Comparison of ENCODE assay signal across 12 cellular contexts in the genomic region with DNA sequence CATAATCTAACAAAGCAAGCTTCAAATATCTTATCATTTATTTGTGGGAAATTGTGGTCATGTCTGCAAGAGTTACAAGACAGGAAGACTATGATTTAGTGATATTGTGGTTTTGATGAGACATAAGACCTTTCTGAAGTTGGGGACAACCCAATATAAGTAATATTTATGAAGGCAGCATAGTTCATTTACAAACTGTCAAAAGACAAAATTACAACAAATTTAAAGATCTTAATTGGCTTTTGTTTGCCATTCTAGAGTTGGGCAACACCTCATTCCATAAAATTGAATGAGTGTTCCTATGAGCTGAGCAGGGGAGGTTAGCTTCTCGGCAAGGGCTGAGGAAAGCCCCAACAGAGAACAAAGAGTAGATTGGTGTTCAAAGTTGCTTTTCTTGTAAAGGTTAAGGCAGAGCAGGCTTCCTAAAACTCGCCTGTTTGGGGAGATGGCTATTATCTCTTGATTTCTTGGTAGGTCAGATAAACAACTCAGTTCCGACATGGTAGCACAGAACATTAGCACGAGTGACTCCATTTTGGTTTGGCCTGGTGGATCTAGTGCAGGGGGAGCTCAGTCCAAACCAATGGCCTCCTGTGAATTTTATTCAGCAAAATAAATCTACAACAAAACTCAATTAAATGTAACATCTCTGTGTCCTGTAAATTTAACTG. TPM values are rescaled to one million over a fixed set of nuclear protein-coding genes. Genes with fewer than 3 reads are reported as not detected.
DNase-seq lines count a peak whose midpoint lies in the region; ATAC-seq, FAIRE-seq and TF ChIP-seq lines count a peak whose summit lies in the region.
"Had no signal": no experiment of that assay in that cellular context is flagged by ENCODE, and none has a peak within 500 bp of the region (broad histone marks: within the 10 kb centered on the region; RNA-seq: fewer than 3 reads in every experiment).

No MANE protein-coding gene starts in this region.

- no peaks in the 10 kb centered on the region for H3K79me2 ChIP-seq in HCT116 (ENCODE audit: insufficient read depth, low read length)

- H3K9me3 Mint-ChIP-seq in activated T-helper 17 cell treated with anti-CD3 and anti-CD28 coated beads, Interleukin-2, amount 50 U/mL, for 72 hours: no peaks in the 10 kb centered on the region

- TF ChIP-seq POLR2A in A549 (IDR thresholded peaks at IDR 0.05; ENCODE audit: low read length) (no peak), HCT116 (IDR thresholded peaks at IDR 0.05; ENCODE audit: borderline replicate concordance, extremely low read depth, insufficient read depth, insufficient read length) (no peak)

- TF ChIP-seq CTCF in A549 (IDR thresholded peaks at IDR 0.05) (no peak), HCT116 (IDR thresholded peaks at IDR 0.05 in 2 of 3, conservative IDR thresholded peaks at IDR 0.05 in 1 of 3; ENCODE audit: borderline replicate concordance in 1 of 3, insufficient read depth in 1 of 3, low read depth in 2 of 3, low read length in 2 of 3) (no peak)

- no peak overlapping the region for H3K4me3 ChIP-seq in A549
- H3K4me3 ChIP-seq in HCT116 (replicated peaks in 1 of 2; ENCODE audit: low read depth in 1 of 2, low read length in 2 of 2): peak overlapping the region in 1 of 2 experiments; percentile 12; a peak in 1 of 4 replicates
- H3K4me3 ChIP-seq: HAP-1, thyroid gland had no signal

- peaks cover 16% of the 10 kb centered on the region for H3K27me3 Mint-ChIP-seq in activated T-helper 17 cell treated with anti-CD3 and anti-CD28 coated beads, Interleukin-2, amount 50 U/mL, for 72 hours

- no peak for FAIRE-seq in A549 (lab: Jason Lieb, UNC)

- H3K36me3 ChIP-seq in HCT116 (ENCODE audit: control insufficient read depth in 1 of 2, insufficient read depth in 2 of 2, low read length in 2 of 2): no peaks in the 10 kb centered on the region
- H3K36me3 ChIP-seq: HAP-1, thyroid gland had no signal

- peaks cover 22% of the 10 kb centered on the region for H3K4me1 Mint-ChIP-seq in activated T-helper 17 cell treated with anti-CD3 and anti-CD28 coated beads, Interleukin-2, amount 50 U/mL, for 72 hours

- WGBS in A549 (ENCODE audit: missing lambda C conversion rate): 79% methylated on average over 4 of the region's 4 CpGs

- peak overlapping the region; percentile 28 for H2AFZ ChIP-seq in HCT116 (ENCODE audit: low read depth, low read length, poor library complexity, severe bottlenecking)

- H3K4me3 Mint-ChIP-seq in activated T-helper 17 cell treated with anti-CD3 and anti-CD28 coated beads, Interleukin-2, amount 50 U/mL, for 72 hours: peak overlapping the region; percentile 44

- intact Hi-C loops in HCT116 (cut with micrococcal nuclease): no loop called here

- H3K9ac ChIP-seq in HCT116 (ENCODE audit: low read length): peak overlapping the region; percentile 9; the same call in 1 of the 2 replicates

- TF ChIP-seq EP300 in A549 (IDR thresholded peaks at IDR 0.05): no peak

- H3K9me3 ChIP-seq in A549 (no peaks in the 10 kb centered on the region), HCT116 (ENCODE audit: control insufficient read depth in 1 of 2, insufficient read depth in 1 of 2, low read depth in 1 of 2, low read length in 2 of 2) (no peaks in the 10 kb centered on the region)
- H3K9me3 ChIP-seq: HAP-1, thyroid gland had no signal

- POLR2A ChIA-PET in A549 (lab: Yijun Ruan, JAX) (interaction anchor here (0.7 to 2.4 kb wide), 9 partner anchors 9 to 67 kb away, joined by 3 to 48 read pairs (median 6); partner anchors contain the start of gene MMD), HCT116 (lab: Charles Lee) (no interaction called here)

- no peaks in the 10 kb centered on the region for H4K20me1 ChIP-seq in HCT116 (ENCODE audit: insufficient read depth)

- H3K36me3 Mint-ChIP-seq in activated T-helper 17 cell treated with anti-CD3 and anti-CD28 coated beads, Interleukin-2, amount 50 U/mL, for 72 hours (ENCODE audit: low read depth): no peaks in the 10 kb centered on the region

- peaks cover 14% of the 10 kb centered on the region; the same call in 1 of the 2 replicates for H3K27me3 ChIP-seq in HCT116 (ENCODE audit: insufficient read depth, low read length)
- H3K27me3 ChIP-seq: thyroid gland had no signal

- CTCF ChIA-PET in A549 (lab: Yijun Ruan, JAX): interaction anchor here (0.8 to 2.3 kb wide), 10 partner anchors 9 to 144 kb away, joined by 3 to 10 read pairs (median 4); partner anchors contain the start of gene MMD
- CTCF ChIA-PET in HCT116 (lab: Charles Lee): no interaction called here

- no TSS peak for BruUV-seq in HCT116 (replicated peaks; lab: Mats Ljungman, UMichigan)

- H3K27ac ChIP-seq in A549 (peak overlapping the region; percentile 84 to 86), HCT116 (ENCODE audit: low read depth, low read length) (peak overlapping the region; percentile 2; the same call in 1 of the 2 replicates)
- H3K27ac ChIP-seq: thyroid gland had no signal

- peak overlapping the region; percentile 77 for H3K4me2 ChIP-seq in A549
- peak overlapping the region; percentile 65 for H3K4me2 ChIP-seq in HCT116 (ENCODE audit: low read length)

- no peaks in the 10 kb centered on the region for H3K9me2 ChIP-seq in HCT116 (ENCODE audit: insufficient read depth)

- H3K4me1 ChIP-seq in A549: peaks cover 54% of the 10 kb centered on the region
- peaks cover 21 to 39% of the 10 kb centered on the region in 2 experiments for H3K4me1 ChIP-seq in HCT116 (ENCODE audit: control insufficient read depth in 1 of 2, insufficient read depth in 2 of 2, low read length in 2 of 2)

- DNase-seq in A549 (ENCODE audit: low read depth in 1 of 2, low spot score in 1 of 2) (no peak), HCT116 (ENCODE audit: low read depth, low spot score) (no peak), kidney tubule cell (ENCODE audit: low spot score) (peak; percentile 30), NCI-H748 (lab: John Stamatoyannopoulos, UW; ENCODE audit: unreplicated experiment) (no peak), NCI-H1930 (lab: John Stamatoyannopoulos, UW) (no peak), GM03348 (ENCODE audit: low spot score) (no peak)
- DNase-seq: MM.1S, T1000, thyroid gland had no signal

- peak overlapping the region; percentile 52 for H3K27ac Mint-ChIP-seq in activated T-helper 17 cell treated with anti-CD3 and anti-CD28 coated beads, Interleukin-2, amount 50 U/mL, for 72 hours

- TF ChIP-seq RAD21 in A549 (conservative IDR thresholded peaks at IDR 0.05 in 1 of 2, IDR thresholded peaks at IDR 0.05 in 1 of 2): no peak
- no peak for TF ChIP-seq RAD21 in HCT116 (IDR thresholded peaks at IDR 0.05; ENCODE audit: low read depth)

- 0 out of 6 replicates have a peak, but pooled peaks of 1 of the 2 experiments have one; percentile 1 for ATAC-seq in A549
- no peak; the same call in 1 of the 2 replicates for ATAC-seq in HCT116
- ATAC-seq in activated T-helper 17 cell treated with anti-CD3 and anti-CD28 coated beads, Interleukin-2, amount 50 U/mL, for 72 hours (replicated peaks): peak; percentile 37
- ATAC-seq in HG02938 (IDR thresholded peaks at IDR 0.05; ENCODE audit: unreplicated experiment): no peak

- RAD21 ChIA-PET in HCT116 (lab: Charles Lee; ENCODE audit: low non-redundant PET in 1 of 2, low total read pairs in 2 of 2, uncharacterized antibody in 2 of 2, unreplicated experiment in 2 of 2): no interaction called here

TF ChIP-seq in A549, 52 proteins besides CTCF, POLR2A, EP300 and RAD21 (continues in another document):
- TF ChIP-seq ZNF302 (CRISPR knock-in tag; IDR thresholded peaks at IDR 0.05): peak; percentile 100
- TF ChIP-seq ELK1 (IDR thresholded peaks at IDR 0.05; ENCODE audit: low read depth, low read length): no peak
- no peak for TF ChIP-seq CHD4 (IDR thresholded peaks at IDR 0.05; ENCODE audit: borderline replicate concordance)
- peak; percentile 99 for TF ChIP-seq HOXA7 (CRISPR knock-in tag; IDR thresholded peaks at IDR 0.05)
- peak; percentile 100 for TF ChIP-seq HOXB13 (CRISPR knock-in tag; IDR thresholded peaks at IDR 0.05; ENCODE audit: low read depth)
- TF ChIP-seq KDM1A (IDR thresholded peaks at IDR 0.05; ENCODE audit: low read depth): 0 out of 2 replicates have a peak, but pooled peaks have one; percentile 33
- TF ChIP-seq RNF2 (IDR thresholded peaks at IDR 0.05; ENCODE audit: borderline replicate concordance, low read depth): no peak

TF ChIP-seq in HCT116, 20 proteins besides CTCF, POLR2A, EP300 and RAD21 (continues in another document):
- TF ChIP-seq CEBPB (IDR thresholded peaks at IDR 0.05; ENCODE audit: low read depth): no peak
- no peak for TF ChIP-seq YY1 (IDR thresholded peaks at IDR 0.05; ENCODE audit: extremely low read depth, insufficient replicate concordance, low read depth, low read length)
- TF ChIP-seq ELF1 (IDR thresholded peaks at IDR 0.05; ENCODE audit: borderline replicate concordance, low read depth): no peak
- no peak for TF ChIP-seq ZNF274 (IDR thresholded peaks at IDR 0.05; ENCODE audit: low read depth, low read length)
- TF ChIP-seq, protein P1, sequence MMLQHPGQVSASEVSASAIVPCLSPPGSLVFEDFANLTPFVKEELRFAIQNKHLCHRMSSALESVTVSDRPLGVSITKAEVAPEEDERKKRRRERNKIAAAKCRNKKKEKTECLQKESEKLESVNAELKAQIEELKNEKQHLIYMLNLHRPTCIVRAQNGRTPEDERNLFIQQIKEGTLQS (IDR thresholded peaks at IDR 0.05): no peak
- TF ChIP-seq SP1 (IDR thresholded peaks at IDR 0.05; ENCODE audit: low read depth): no peak
- no peak for TF ChIP-seq SRF (IDR thresholded peaks at IDR 0.05; ENCODE audit: low read depth)
- TF ChIP-seq CBX3 (IDR thresholded peaks at IDR 0.05; ENCODE audit: low read depth): no peak
- TF ChIP-seq EZH2phosphoT487 (IDR thresholded peaks at IDR 0.05; ENCODE audit: borderline replicate concordance): no peak

RNA-seq across cellular contexts. Expression of gene MMD, which starts 10.9 kb away (rescaled TPM):
- polyA plus RNA-seq in A549 (2011; rRNA removed) (50.9 and 54.7 TPM in 2 replicates), A549 (2017; fragmentation: RNase III; extraction: RNeasy Plus Mini Kit Qiagen cat#74134 plus additional on column Dnase treatment) (16.9 to 25.9 TPM (median 22.5 TPM) in 3 replicates)
- 15.3 and 22.2 TPM in 2 replicates for polyA plus RNA-seq in A549 (2012; cell fraction: cytosol; rRNA removed)
- polyA plus RNA-seq in A549 (2012; cell fraction: nucleus; rRNA removed): 8.6 and 12.5 TPM in 2 replicates
- 24.2 and 38.4 TPM in 2 replicates for polyA minus RNA-seq in A549 (2011; rRNA and poly(A)+ RNA removed)
- total RNA-seq in HCT116 (2021; ENCODE audit: unreplicated experiment): 21.3 TPM
- polyA plus RNA-seq in HCT116 (2012): 9.4 and 9.7 TPM in 2 replicates
- 10 to 100 TPM; 21.7 to 28.6 TPM for total RNA-seq in activated T-helper 17 cell treated with anti-CD3 and anti-CD28 coated beads, Interleukin-2, amount 50 U/mL, for 72 hours
